Comparison of ENCODE assay signal across 8 cellular contexts in the genomic region with DNA sequence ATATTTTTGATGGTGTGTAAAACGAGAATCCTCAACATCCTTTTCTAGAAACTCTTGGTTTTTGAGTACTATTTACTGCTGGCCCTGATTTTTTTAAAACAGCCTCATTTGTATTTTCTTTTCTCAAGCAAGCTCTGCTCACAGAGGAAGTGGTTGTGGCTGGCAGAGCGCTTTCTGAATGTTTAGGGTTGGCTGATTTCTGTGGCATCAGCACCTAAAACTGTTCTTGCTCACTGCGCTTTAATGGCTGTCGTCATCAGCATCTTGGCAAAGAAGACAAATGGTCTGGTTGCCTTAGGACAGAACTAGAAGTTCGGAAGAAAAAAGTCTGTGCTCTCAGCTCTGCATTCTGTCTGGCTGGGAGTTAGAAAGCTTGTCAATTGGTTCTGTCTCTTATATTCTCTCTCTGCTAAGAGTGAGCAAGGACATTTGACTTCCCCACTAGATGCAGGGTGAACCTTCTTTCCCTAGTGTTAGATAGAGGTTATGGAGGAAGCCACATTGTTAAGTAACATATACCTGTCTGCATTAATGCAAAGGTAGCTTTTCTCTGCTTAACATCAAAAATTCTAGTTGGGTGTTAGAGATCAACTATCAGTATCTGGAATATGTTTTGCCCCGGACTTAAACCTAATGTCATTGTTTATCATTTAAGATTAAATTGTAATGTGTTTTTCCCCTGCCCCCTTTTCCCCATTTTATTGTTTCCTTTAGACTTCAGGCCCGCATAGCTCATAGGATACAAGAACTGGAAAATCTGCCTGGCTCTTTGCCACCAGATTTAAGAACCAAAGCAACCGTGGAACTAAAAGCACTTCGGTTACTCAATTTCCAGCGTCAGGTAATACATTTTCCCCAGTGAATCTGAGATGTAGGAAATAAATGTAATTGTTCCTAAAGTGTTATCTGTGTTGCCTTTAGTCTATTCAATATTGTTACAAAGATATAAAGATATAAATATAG. TPM values are rescaled to one million over a fixed set of nuclear protein-coding genes. Genes with fewer than 3 reads are reported as not detected.
DNase-seq lines count a peak whose midpoint lies in the region; ATAC-seq and FAIRE-seq lines count a peak whose summit lies in the region.

No MANE protein-coding gene starts in this region.

- H3K9me3 ChIP-seq in BLaER1: no peaks in the 10 kb centered on the region

- H3K4me1 Mint-ChIP-seq in activated T-helper 17 cell treated with anti-CD3 and anti-CD28 coated beads, Interleukin-2, amount 50 U/mL, for 72 hours: peaks cover 34% of the 10 kb centered on the region

- no peaks in the 10 kb centered on the region for H3K27me3 Mint-ChIP-seq in activated T-helper 17 cell treated with anti-CD3 and anti-CD28 coated beads, Interleukin-2, amount 50 U/mL, for 72 hours

- no peaks in the 10 kb centered on the region for H3K9me3 Mint-ChIP-seq in activated T-helper 17 cell treated with anti-CD3 and anti-CD28 coated beads, Interleukin-2, amount 50 U/mL, for 72 hours

- H3K9ac ChIP-seq in BLaER1: no peak overlapping the region

- peak; percentile 97 for FAIRE-seq in islet of Langerhans (lab: Jason Lieb, UNC)

- peak overlapping the region; percentile 2 for H3K27ac ChIP-seq in BLaER1

- peaks cover 70% of the 10 kb centered on the region for H3K36me3 Mint-ChIP-seq in activated T-helper 17 cell treated with anti-CD3 and anti-CD28 coated beads, Interleukin-2, amount 50 U/mL, for 72 hours (ENCODE audit: low read depth)

- peaks cover 27% of the 10 kb centered on the region for H4K20me1 ChIP-seq in BLaER1

- peak overlapping the region; percentile 79 for H3K4me3 Mint-ChIP-seq in activated T-helper 17 cell treated with anti-CD3 and anti-CD28 coated beads, Interleukin-2, amount 50 U/mL, for 72 hours

- no peaks in the 10 kb centered on the region for H3K27me3 ChIP-seq in BLaER1

- H3K36me3 ChIP-seq in BLaER1: peaks cover 47% of the 10 kb centered on the region

- peaks cover 31% of the 10 kb centered on the region for H3K4me1 ChIP-seq in BLaER1

- ATAC-seq in GM19467 (IDR thresholded peaks at IDR 0.05; ENCODE audit: unreplicated experiment) (peak; percentile 97), left lobe of liver (no peak)
- peak; percentile 86 for ATAC-seq in activated T-helper 17 cell treated with anti-CD3 and anti-CD28 coated beads, Interleukin-2, amount 50 U/mL, for 72 hours (replicated peaks)

- peak; percentile 33 for DNase-seq in HT1080 (ENCODE audit: low read depth)
- DNase-seq in stimulated activated CD8-positive, alpha-beta memory T cell treated with anti-CD3 and anti-CD28 coated beads, Interleukin-12 subunit alpha, Interleukin-12 subunit beta, amount 100 ng/mL, for 1 hour (ENCODE audit: low read depth): peak; percentile 46
- DNase-seq in NOMO-1 treated with dmso at 0.1 percent for 144 hours (lab: John Stamatoyannopoulos, UW; ENCODE audit: unreplicated experiment): no peak
- no peak for DNase-seq in left lobe of liver (ENCODE audit: low spot score)

- H3K4me3 ChIP-seq in BLaER1: no peak overlapping the region

- H3K27ac Mint-ChIP-seq in activated T-helper 17 cell treated with anti-CD3 and anti-CD28 coated beads, Interleukin-2, amount 50 U/mL, for 72 hours: peak overlapping the region; percentile 90

- H3K4me2 ChIP-seq in BLaER1: peak overlapping the region; percentile 64

RNA-seq across cellular contexts. Expression of a gene that starts 39.0 kb away (rescaled TPM):
- 26.8 and 32.6 TPM in 2 replicates for total RNA-seq in HT1080 (2014; rRNA removed; shearing (Covaris generic))
- polyA plus RNA-seq in HT1080 (2015; cell fraction: cytosol; rRNA removed): 19.8 and 25.7 TPM in 2 replicates
- polyA plus RNA-seq in HT1080 (2015; cell fraction: nucleus; rRNA removed): 46.2 and 50.6 TPM in 2 replicates
- total RNA-seq in activated T-helper 17 cell treated with anti-CD3 and anti-CD28 coated beads, Interleukin-2, amount 50 U/mL, for 72 hours: 100 to 1,000 TPM; 118 to 119 TPM
- total RNA-seq in left lobe of liver: 91.3 TPM

Comparison
In these comparisons a context has a peak if more than half of its experiments do, and no peak if none do; other contexts are left out.
1. DNase-seq: peak in HT1080 (single experiment) and stimulated activated CD8-positive, alpha-beta memory T cell treated with anti-CD3 and anti-CD28 coated beads, Interleukin-12 subunit alpha, Interleukin-12 subunit beta, amount 100 ng/mL, for 1 hour (single experiment); none in NOMO-1 treated with dmso at 0.1 percent for 144 hours (single experiment) and left lobe of liver (single experiment).